In the genomic region with DNA sequence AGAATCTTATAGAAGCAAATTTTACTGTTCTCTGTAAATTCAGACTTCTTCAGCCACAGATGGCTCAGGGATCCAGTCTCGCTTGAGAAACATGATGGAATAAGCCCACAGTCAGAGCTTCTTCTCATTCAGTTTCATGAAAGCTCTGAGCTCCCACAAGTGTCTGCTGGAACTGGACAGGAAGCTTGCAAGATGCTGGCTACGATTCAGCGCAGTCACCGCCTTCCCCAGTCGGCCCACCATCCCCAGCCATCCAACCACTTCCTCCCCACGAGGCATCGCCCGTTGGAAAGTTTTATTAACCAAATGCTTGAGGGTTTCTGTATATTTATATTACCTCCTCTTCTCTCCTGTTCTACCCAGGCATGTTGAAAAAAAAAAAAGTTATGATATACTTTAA, we compare ENCODE assay signal across 8 cellular contexts.
DNase-seq lines count a peak whose midpoint lies in the region; ATAC-seq and TF ChIP-seq lines count a peak whose summit lies in the region.

No MANE protein-coding gene starts in this region.

- H3K9ac ChIP-seq in endodermal cell (ENCODE audit: extremely low read depth, low read length, poor library complexity, severe bottlenecking), result no peak overlapping the region

- H3K9me3 Mint-ChIP-seq in activated T-cell treated with anti-CD3 and anti-CD28 coated beads, Interleukin-2, amount 50 U/mL, for 4 hours, result no peaks in the 10 kb centered on the region
- no peaks in the 10 kb centered on the region for H3K9me3 Mint-ChIP-seq in endodermal cell

- TF ChIP-seq CTCF in endodermal cell (conservative IDR thresholded peaks at IDR 0.05), result no peak

- no peaks in the 10 kb centered on the region for H3K36me3 Mint-ChIP-seq in activated T-cell treated with anti-CD3 and anti-CD28 coated beads, Interleukin-2, amount 50 U/mL, for 4 hours (ENCODE audit: insufficient read depth)
- H3K36me3 Mint-ChIP-seq in endodermal cell (ENCODE audit: low read depth), result no peaks in the 10 kb centered on the region

- H3K27me3 ChIP-seq in endodermal cell (ENCODE audit: control insufficient read depth, insufficient read depth, low read length, poor library complexity, severe bottlenecking), result no peaks in the 10 kb centered on the region

- no peaks in the 10 kb centered on the region for H3K9me3 ChIP-seq in endodermal cell (ENCODE audit: control insufficient read depth, low read length)

- no peak overlapping the region for H3K4me3 ChIP-seq in endodermal cell (ENCODE audit: low read length)

- intact Hi-C loops in left ventricle myocardium superior (cut with micrococcal nuclease), result no loop called here

- no peak overlapping the region for H3K27ac Mint-ChIP-seq in endodermal cell

- H3K4me1 Mint-ChIP-seq in activated T-cell treated with anti-CD3 and anti-CD28 coated beads, Interleukin-2, amount 50 U/mL, for 4 hours (ENCODE audit: low read depth), result peaks cover 11% of the 10 kb centered on the region
- peaks cover 4% of the 10 kb centered on the region for H3K4me1 Mint-ChIP-seq in endodermal cell

- H3K27ac ChIP-seq in endodermal cell (ENCODE audit: low read depth, low read length), result no peak overlapping the region

- DNase-seq in activated T-cell treated with anti-CD3 and anti-CD28 coated beads, Interleukin-2, amount 50 U/mL, for 48 hours, result peak; percentile 20
- DNase-seq in activated T-cell treated with anti-CD3 and anti-CD28 coated beads, Interleukin-2, amount 50 U/mL, for 4 hours, result no peak
- DNase-seq in SKM-1 (lab: John Stamatoyannopoulos, UW; ENCODE audit: unreplicated experiment), result peak; percentile 39
- peak; percentile 74 for DNase-seq in left ventricle myocardium superior
- peak; percentile 63 for DNase-seq in ureter (ENCODE audit: low spot score)
- no peak for DNase-seq in COLO829 (ENCODE audit: low spot score)
- no peak for DNase-seq in SW 1271 (lab: John Stamatoyannopoulos, UW)
- DNase-seq in endodermal cell, result no peak

- H3K4me1 ChIP-seq in endodermal cell (ENCODE audit: control insufficient read depth, insufficient read depth, low read length), result no peaks in the 10 kb centered on the region

- no peaks in the 10 kb centered on the region for H3K36me3 ChIP-seq in endodermal cell (ENCODE audit: control insufficient read depth, insufficient read depth, low read length)

- WGBS in endodermal cell (ENCODE audit: insufficient coverage in 1 of 2, insufficient read length in 1 of 2), 2 experiments, result 92 to 93% methylated on average over 1 to 5 of the region's 8 CpGs

- ATAC-seq in activated T-cell treated with anti-CD3 and anti-CD28 coated beads, Interleukin-2, amount 50 U/mL, for 4 hours, result no peak
- peak; percentile 83 for ATAC-seq in left ventricle myocardium superior

- H3K27me3 Mint-ChIP-seq in activated T-cell treated with anti-CD3 and anti-CD28 coated beads, Interleukin-2, amount 50 U/mL, for 4 hours (ENCODE audit: low read depth), result peaks cover 5% of the 10 kb centered on the region
- H3K27me3 Mint-ChIP-seq in endodermal cell (ENCODE audit: insufficient read depth), result no peaks in the 10 kb centered on the region

- H3K4me3 Mint-ChIP-seq in activated T-cell treated with anti-CD3 and anti-CD28 coated beads, Interleukin-2, amount 50 U/mL, for 4 hours, result no peak overlapping the region
- H3K4me3 Mint-ChIP-seq in endodermal cell, result no peak overlapping the region

Comparison
In these comparisons a context has a peak if more than half of its experiments do, and no peak if none do; other contexts are left out.
1. DNase-seq: peak in activated T-cell treated with anti-CD3 and anti-CD28 coated beads, Interleukin-2, amount 50 U/mL, for 48 hours (2 of 2), SKM-1 (single experiment), left ventricle myocardium superior (single experiment) and ureter (single experiment); none in activated T-cell treated with anti-CD3 and anti-CD28 coated beads, Interleukin-2, amount 50 U/mL, for 4 hours (single experiment), COLO829 (single experiment), SW 1271 (0 of 2) and endodermal cell (single experiment).